ENCODE assay signal across 7 cellular contexts in genomic region chr2:199910338-199911051, GRCh38. TPM values are rescaled to one million over a fixed set of nuclear protein-coding genes. Genes with fewer than 3 reads are reported as not detected.
A peak's percentile ranks its signal among the peaks of the same experiment; 100 is the strongest.
DNase-seq lines count a peak whose midpoint lies in the region; ATAC-seq and TF ChIP-seq lines count a peak whose summit lies in the region.

No MANE protein-coding gene starts in this region.

- H3K9ac ChIP-seq in HCT116 (ENCODE audit: low read length): peak overlapping the region; percentile 88

- H3K27me3 Mint-ChIP-seq in T-cell (peaks cover 3 to 8% of the 10 kb centered on the region in 2 donors), glutamatergic neuron (ENCODE audit: unreplicated experiment) (peaks cover 3% of the 10 kb centered on the region)

- peaks cover 5 to 9% of the 10 kb centered on the region in 2 experiments; a peak in 2 of 4 replicates for H3K36me3 ChIP-seq in HCT116 (ENCODE audit: control insufficient read depth in 1 of 2, insufficient read depth in 2 of 2, low read length in 2 of 2)

- H3K9me3 ChIP-seq in HCT116 (ENCODE audit: control insufficient read depth in 1 of 2, insufficient read depth in 1 of 2, low read depth in 1 of 2, low read length in 2 of 2): no peaks in the 10 kb centered on the region

- H2AFZ ChIP-seq in HCT116 (ENCODE audit: low read depth, low read length, poor library complexity, severe bottlenecking): peak overlapping the region; percentile 85

- POLR2A ChIA-PET in HCT116 (lab: Charles Lee): no interaction called here
- POLR2A ChIA-PET in T-cell (lab: Charles Lee): no interaction called here

- intact Hi-C loops in HCT116 (cut with micrococcal nuclease): no loop called here
- intact Hi-C loops in sciatic nerve (cut with DNase I): no loop called here

- H3K4me1 Mint-ChIP-seq in T-cell: peaks cover 34 to 37% (median 34%) of the 10 kb centered on the region in 3 donors
- H3K4me1 Mint-ChIP-seq in glutamatergic neuron (ENCODE audit: low read depth, unreplicated experiment): peaks cover 13% of the 10 kb centered on the region
- H3K4me1 Mint-ChIP-seq in stimulated activated effector memory CD8-positive, alpha-beta T cell treated with anti-CD3 and anti-CD28 coated beads, Interleukin-12 subunit alpha, Interleukin-12 subunit beta, amount 100 ng/mL, for 72 hours: peaks cover 25% of the 10 kb centered on the region

- H3K9me2 ChIP-seq in HCT116 (ENCODE audit: insufficient read depth): no peaks in the 10 kb centered on the region

- H3K27ac Mint-ChIP-seq in T-cell: peak overlapping the region; percentile 58 to 92
- H3K27ac Mint-ChIP-seq in glutamatergic neuron (ENCODE audit: unreplicated experiment): peak overlapping the region; percentile 87
- peak overlapping the region; percentile 90 for H3K27ac Mint-ChIP-seq in stimulated activated effector memory CD8-positive, alpha-beta T cell treated with anti-CD3 and anti-CD28 coated beads, Interleukin-12 subunit alpha, Interleukin-12 subunit beta, amount 100 ng/mL, for 72 hours

- H3K4me3 Mint-ChIP-seq in T-cell (peak overlapping the region; percentile 90 to 99 (median 93)), glutamatergic neuron (ENCODE audit: unreplicated experiment) (peak overlapping the region; percentile 98)
- H3K4me3 Mint-ChIP-seq in stimulated activated effector memory CD8-positive, alpha-beta T cell treated with anti-CD3 and anti-CD28 coated beads, Interleukin-12 subunit alpha, Interleukin-12 subunit beta, amount 100 ng/mL, for 72 hours: peak overlapping the region; percentile 91

- TSS peak; percentile 96 for BruUV-seq in HCT116 (replicated peaks; lab: Mats Ljungman, UMichigan)

- H3K36me3 Mint-ChIP-seq in T-cell: no peaks in the 10 kb centered on the region
- H3K36me3 Mint-ChIP-seq in glutamatergic neuron (ENCODE audit: unreplicated experiment): no peaks in the 10 kb centered on the region
- H3K36me3 Mint-ChIP-seq in stimulated activated effector memory CD8-positive, alpha-beta T cell treated with anti-CD3 and anti-CD28 coated beads, Interleukin-12 subunit alpha, Interleukin-12 subunit beta, amount 100 ng/mL, for 72 hours: peaks cover 20% of the 10 kb centered on the region

- H4K20me1 ChIP-seq in HCT116 (ENCODE audit: insufficient read depth): peaks cover 6% of the 10 kb centered on the region; the same call in 1 of the 2 replicates

- no peaks in the 10 kb centered on the region for H3K9me3 Mint-ChIP-seq in T-cell
- H3K9me3 Mint-ChIP-seq in glutamatergic neuron (ENCODE audit: unreplicated experiment): peaks cover 7% of the 10 kb centered on the region
- H3K9me3 Mint-ChIP-seq in stimulated activated effector memory CD8-positive, alpha-beta T cell treated with anti-CD3 and anti-CD28 coated beads, Interleukin-12 subunit alpha, Interleukin-12 subunit beta, amount 100 ng/mL, for 72 hours: no peaks in the 10 kb centered on the region

- H3K4me1 ChIP-seq in HCT116 (ENCODE audit: control insufficient read depth in 1 of 2, insufficient read depth in 2 of 2, low read length in 2 of 2): peaks cover 0 to 15% of the 10 kb centered on the region in 2 experiments; a peak in 3 of 4 replicates

- ATAC-seq in HCT116 (no peak), T-cell (replicated peaks in 1 of 4) (no peak), HG02981 (IDR thresholded peaks at IDR 0.05; ENCODE audit: unreplicated experiment) (no peak), GM18861 (IDR thresholded peaks at IDR 0.05; ENCODE audit: unreplicated experiment) (no peak), sciatic nerve (no peak)
- no peak for ATAC-seq in stimulated activated effector memory CD8-positive, alpha-beta T cell treated with anti-CD3 and anti-CD28 coated beads, Interleukin-12 subunit alpha, Interleukin-12 subunit beta, amount 100 ng/mL, for 72 hours

- DNase-seq in HCT116 (ENCODE audit: low read depth, low spot score) (no peak), T-cell (no peak), glutamatergic neuron (no peak), sciatic nerve (ENCODE audit: low spot score) (no peak)
- no peak for DNase-seq in stimulated activated effector memory CD8-positive, alpha-beta T cell treated with anti-CD3 and anti-CD28 coated beads, Interleukin-12 subunit alpha, Interleukin-12 subunit beta, amount 100 ng/mL, for 72 hours (ENCODE audit: low spot score in 2 of 2)

- H3K27me3 ChIP-seq in HCT116 (ENCODE audit: insufficient read depth, low read length): no peaks in the 10 kb centered on the region

- TF ChIP-seq RAD21 in HCT116 (IDR thresholded peaks at IDR 0.05; ENCODE audit: low read depth): no peak

- no peak for TF ChIP-seq POLR2A in HCT116 (IDR thresholded peaks at IDR 0.05; ENCODE audit: borderline replicate concordance, extremely low read depth, insufficient read depth, insufficient read length)

- peaks cover 40% of the 10 kb centered on the region for H3K79me2 ChIP-seq in HCT116 (ENCODE audit: insufficient read depth, low read length)

- TF ChIP-seq CTCF in HCT116 (IDR thresholded peaks at IDR 0.05 in 2 of 3, conservative IDR thresholded peaks at IDR 0.05 in 1 of 3; ENCODE audit: borderline replicate concordance in 1 of 3, insufficient read depth in 1 of 3, low read depth in 2 of 3, low read length in 2 of 3) (no peak), glutamatergic neuron (IDR thresholded peaks at IDR 0.05; ENCODE audit: partially characterized antibody, unreplicated experiment) (no peak)

- H3K4me2 ChIP-seq in HCT116 (ENCODE audit: low read length): peak overlapping the region; percentile 81

- CTCF ChIA-PET in HCT116 (lab: Charles Lee): no interaction called here
- CTCF ChIA-PET in T-cell (lab: Charles Lee): interaction anchor here in 1 of 2 donors (0.5 kb wide), 1 partner anchor 270 kb away, joined by 3 read pairs; no protein-coding TSS in a partner anchor

- peak overlapping the region; percentile 28 to 87 for H3K4me3 ChIP-seq in HCT116 (replicated peaks in 1 of 2; ENCODE audit: low read depth in 1 of 2, low read length in 2 of 2)

- RAD21 ChIA-PET in HCT116 (lab: Charles Lee; ENCODE audit: low non-redundant PET in 1 of 2, low total read pairs in 2 of 2, uncharacterized antibody in 2 of 2, unreplicated experiment in 2 of 2): no interaction called here

- H3K27ac ChIP-seq in HCT116 (ENCODE audit: low read depth, low read length): peak overlapping the region; percentile 72

TF ChIP-seq in HCT116, 20 proteins besides CTCF, POLR2A, EP300 and RAD21 (continues in another document):
- TF ChIP-seq, protein P1, sequence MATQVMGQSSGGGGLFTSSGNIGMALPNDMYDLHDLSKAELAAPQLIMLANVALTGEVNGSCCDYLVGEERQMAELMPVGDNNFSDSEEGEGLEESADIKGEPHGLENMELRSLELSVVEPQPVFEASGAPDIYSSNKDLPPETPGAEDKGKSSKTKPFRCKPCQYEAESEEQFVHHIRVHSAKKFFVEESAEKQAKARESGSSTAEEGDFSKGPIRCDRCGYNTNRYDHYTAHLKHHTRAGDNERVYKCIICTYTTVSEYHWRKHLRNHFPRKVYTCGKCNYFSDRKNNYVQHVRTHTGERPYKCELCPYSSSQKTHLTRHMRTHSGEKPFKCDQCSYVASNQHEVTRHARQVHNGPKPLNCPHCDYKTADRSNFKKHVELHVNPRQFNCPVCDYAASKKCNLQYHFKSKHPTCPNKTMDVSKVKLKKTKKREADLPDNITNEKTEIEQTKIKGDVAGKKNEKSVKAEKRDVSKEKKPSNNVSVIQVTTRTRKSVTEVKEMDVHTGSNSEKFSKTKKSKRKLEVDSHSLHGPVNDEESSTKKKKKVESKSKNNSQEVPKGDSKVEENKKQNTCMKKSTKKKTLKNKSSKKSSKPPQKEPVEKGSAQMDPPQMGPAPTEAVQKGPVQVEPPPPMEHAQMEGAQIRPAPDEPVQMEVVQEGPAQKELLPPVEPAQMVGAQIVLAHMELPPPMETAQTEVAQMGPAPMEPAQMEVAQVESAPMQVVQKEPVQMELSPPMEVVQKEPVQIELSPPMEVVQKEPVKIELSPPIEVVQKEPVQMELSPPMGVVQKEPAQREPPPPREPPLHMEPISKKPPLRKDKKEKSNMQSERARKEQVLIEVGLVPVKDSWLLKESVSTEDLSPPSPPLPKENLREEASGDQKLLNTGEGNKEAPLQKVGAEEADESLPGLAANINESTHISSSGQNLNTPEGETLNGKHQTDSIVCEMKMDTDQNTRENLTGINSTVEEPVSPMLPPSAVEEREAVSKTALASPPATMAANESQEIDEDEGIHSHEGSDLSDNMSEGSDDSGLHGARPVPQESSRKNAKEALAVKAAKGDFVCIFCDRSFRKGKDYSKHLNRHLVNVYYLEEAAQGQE (IDR thresholded peaks at IDR 0.05; ENCODE audit: low read depth): no peak
- no peak for TF ChIP-seq CEBPB (IDR thresholded peaks at IDR 0.05; ENCODE audit: low read depth)
- TF ChIP-seq, protein P2, sequence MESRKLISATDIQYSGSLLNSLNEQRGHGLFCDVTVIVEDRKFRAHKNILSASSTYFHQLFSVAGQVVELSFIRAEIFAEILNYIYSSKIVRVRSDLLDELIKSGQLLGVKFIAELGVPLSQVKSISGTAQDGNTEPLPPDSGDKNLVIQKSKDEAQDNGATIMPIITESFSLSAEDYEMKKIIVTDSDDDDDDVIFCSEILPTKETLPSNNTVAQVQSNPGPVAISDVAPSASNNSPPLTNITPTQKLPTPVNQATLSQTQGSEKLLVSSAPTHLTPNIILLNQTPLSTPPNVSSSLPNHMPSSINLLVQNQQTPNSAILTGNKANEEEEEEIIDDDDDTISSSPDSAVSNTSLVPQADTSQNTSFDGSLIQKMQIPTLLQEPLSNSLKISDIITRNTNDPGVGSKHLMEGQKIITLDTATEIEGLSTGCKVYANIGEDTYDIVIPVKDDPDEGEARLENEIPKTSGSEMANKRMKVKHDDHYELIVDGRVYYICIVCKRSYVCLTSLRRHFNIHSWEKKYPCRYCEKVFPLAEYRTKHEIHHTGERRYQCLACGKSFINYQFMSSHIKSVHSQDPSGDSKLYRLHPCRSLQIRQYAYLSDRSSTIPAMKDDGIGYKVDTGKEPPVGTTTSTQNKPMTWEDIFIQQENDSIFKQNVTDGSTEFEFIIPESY (IDR thresholded peaks at IDR 0.05; ENCODE audit: extremely low read depth, insufficient replicate concordance, low read length): no peak

RNA-seq across cellular contexts. Expression of gene C2orf69, which starts 0.6 kb away (rescaled TPM):
- 21.6 TPM for total RNA-seq in HCT116 (2021; ENCODE audit: unreplicated experiment)
- polyA plus RNA-seq in HCT116 (2012): 4.4 and 5.9 TPM in 2 replicates
- 10 to 100 TPM; 12.3 to 12.9 (median 12.6) TPM for total RNA-seq in T-cell
- 27.3 TPM for total RNA-seq in glutamatergic neuron (ENCODE audit: unreplicated experiment)
- 11.0 TPM for total RNA-seq in sciatic nerve

RNA-seq across cellular contexts. Expression of gene TYW5, which starts 44.8 kb away (rescaled TPM):
- total RNA-seq in HCT116 (2021; ENCODE audit: unreplicated experiment) (7.7 TPM), T-cell (10 to 100 TPM in 2 of 5 donors, 1 to 10 TPM in 3; 7.9 to 13.1 (median 9.4) TPM), glutamatergic neuron (ENCODE audit: unreplicated experiment) (8.5 TPM), sciatic nerve (6.9 TPM)
- polyA plus RNA-seq in HCT116 (2012): 2.8 and 4.3 TPM in 2 replicates

RNA-seq across cellular contexts. Expression of gene MAIP1, which starts 44.9 kb away (rescaled TPM):
- total RNA-seq in HCT116 (2021; ENCODE audit: unreplicated experiment): 32.5 TPM
- polyA plus RNA-seq in HCT116 (2012): 24.3 and 25.7 TPM in 2 replicates
- total RNA-seq in T-cell: 10 to 100 TPM; 13.9 to 29.6 (median 14.7) TPM
- total RNA-seq in glutamatergic neuron (ENCODE audit: unreplicated experiment): 18.1 TPM
- total RNA-seq in sciatic nerve: 12.6 TPM

RNA-seq across cellular contexts. Expression of gene FTCDNL1, which starts 59.5 kb away (rescaled TPM):
- total RNA-seq in HCT116 (2021; ENCODE audit: unreplicated experiment) (2.6 TPM), T-cell (1 to 10 TPM in 4 of 5 donors, under 1 TPM in 1; 0.77 to 3.8 (median 2.6) TPM), glutamatergic neuron (ENCODE audit: unreplicated experiment) (0.74 TPM), sciatic nerve (2.3 TPM)
- 0.57 and 1.2 TPM in 2 replicates for polyA plus RNA-seq in HCT116 (2012)
